Comparison of ENCODE assay signal across 1 cellular context in the genomic region with DNA sequence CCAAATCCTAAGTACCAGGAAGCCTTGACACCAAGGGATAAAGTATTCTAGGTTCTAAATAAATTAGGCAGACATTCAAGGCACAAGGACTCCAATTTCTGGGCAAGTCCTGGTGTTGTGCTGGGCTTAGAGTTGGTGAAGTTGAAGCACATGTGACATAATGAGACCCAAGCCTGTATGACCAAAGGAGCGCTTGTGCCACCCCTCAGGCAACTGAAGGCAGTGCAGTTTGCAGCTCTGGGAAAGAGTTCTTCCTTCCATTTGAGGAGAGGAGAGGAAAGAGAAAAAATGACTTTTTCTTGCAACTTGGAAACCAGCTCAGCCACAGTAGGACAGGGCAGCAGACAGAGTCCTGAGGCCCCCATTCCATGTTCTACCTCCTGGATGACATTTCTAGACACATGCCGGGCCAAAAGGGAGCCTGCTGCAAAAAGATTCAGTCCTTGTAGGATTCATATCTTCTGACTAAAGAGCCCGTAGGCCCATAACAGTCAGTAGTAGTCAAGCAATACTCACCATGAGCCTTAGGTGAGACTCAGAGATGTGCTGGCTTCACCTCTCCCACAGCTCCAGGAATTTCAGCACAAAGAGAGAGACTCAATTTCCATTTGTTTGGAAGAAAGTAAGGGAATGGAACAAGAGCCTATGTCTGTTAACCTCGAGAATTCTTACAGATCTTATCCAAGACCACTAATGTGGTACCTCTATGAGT.
TF ChIP-seq lines count a peak whose summit lies in the region.

No MANE protein-coding gene starts in this region.

TF ChIP-seq in SK-N-SH treated with all-trans-retinoic acid at 6 μM for 48 hours, 23 proteins besides CTCF, POLR2A, EP300 and RAD21 (continued from another document):
- no peak for TF ChIP-seq CREB5 (CRISPR knock-in tag; IDR thresholded peaks at IDR 0.05; ENCODE audit: low read depth)
- no peak for TF ChIP-seq SNAI2 (CRISPR knock-in tag; IDR thresholded peaks at IDR 0.05)
- TF ChIP-seq RARB (CRISPR knock-in tag; IDR thresholded peaks at IDR 0.05) = no peak
